1 cellular context compared by ENCODE assay signal in the genomic region with DNA sequence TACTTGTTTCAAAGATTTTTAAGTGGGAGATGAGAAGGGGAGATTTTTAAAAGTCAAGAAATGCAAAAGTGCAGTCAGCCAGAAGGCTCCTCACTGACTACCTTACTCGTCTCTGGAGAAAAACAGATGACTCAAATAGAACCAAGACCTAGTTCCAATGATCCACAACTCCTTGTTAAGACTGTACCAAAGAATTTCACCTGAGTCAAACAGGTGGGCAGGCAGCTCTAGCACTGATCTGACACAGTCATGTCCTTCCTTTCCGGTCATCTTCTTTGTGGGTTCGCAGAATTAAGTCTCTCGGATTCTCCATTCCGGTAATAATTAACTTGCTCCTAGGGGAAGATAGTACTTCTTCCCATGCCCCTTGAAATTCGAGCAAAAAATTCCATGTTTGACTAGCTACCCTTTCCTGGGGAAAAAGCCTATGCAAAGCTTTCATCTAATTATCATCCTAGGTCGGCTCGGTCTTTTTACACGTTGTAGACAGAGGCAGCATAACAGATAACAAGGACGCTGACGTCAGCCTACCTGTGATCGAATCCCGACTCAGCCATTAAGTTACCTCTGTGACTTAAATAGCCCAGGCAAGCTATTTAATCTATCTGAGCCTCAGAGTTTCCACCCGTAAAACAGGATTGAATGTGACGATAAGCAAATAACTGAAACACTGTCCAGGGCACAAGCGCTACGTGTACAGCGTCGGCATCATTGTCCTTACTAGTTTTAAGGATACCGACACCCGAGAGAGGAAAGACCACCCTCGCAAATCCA.
TF ChIP-seq lines count a peak whose summit lies in the region.

No MANE protein-coding gene starts in this region.

TF ChIP-seq in endothelial cell of umbilical vein, 7 proteins besides CTCF, POLR2A, EP300 and RAD21:
- TF ChIP-seq FOS (IDR thresholded peaks at IDR 0.05; ENCODE audit: borderline replicate concordance, insufficient read depth, low read length) (no peak), JUN (IDR thresholded peaks at IDR 0.05; ENCODE audit: borderline replicate concordance, insufficient read depth, insufficient read length, low read depth) (no peak), EZH2 (IDR thresholded peaks at IDR 0.05; ENCODE audit: borderline replicate concordance, low read depth, low read length, severe bottlenecking) (no peak), GATA2 (IDR thresholded peaks at IDR 0.05; ENCODE audit: insufficient read depth, insufficient read length, low read depth, low read length) (no peak), POLR2AphosphoS5 (IDR thresholded peaks at IDR 0.05; ENCODE audit: insufficient read depth, low read depth, low read length) (no peak), MYC (IDR thresholded peaks at IDR 0.05; ENCODE audit: low read depth, low read length) (no peak)
- TF ChIP-seq, protein P1, sequence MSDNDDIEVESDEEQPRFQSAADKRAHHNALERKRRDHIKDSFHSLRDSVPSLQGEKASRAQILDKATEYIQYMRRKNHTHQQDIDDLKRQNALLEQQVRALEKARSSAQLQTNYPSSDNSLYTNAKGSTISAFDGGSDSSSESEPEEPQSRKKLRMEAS (IDR thresholded peaks at IDR 0.05; ENCODE audit: insufficient read depth, insufficient read length), result no peak
